ENCODE assay signal across 8 cellular contexts in genomic region chr11:67859513-67860156, GRCh38.
A peak's percentile ranks its signal among the peaks of the same experiment; 100 is the strongest.
DNase-seq lines count a peak whose midpoint lies in the region; ATAC-seq and TF ChIP-seq lines count a peak whose summit lies in the region.
"Not testable (repeated sequence)": the region's sequence is repeated elsewhere in the genome, so short reads cannot be mapped to it uniquely, and the experiment has no call there.

No MANE protein-coding gene starts in this region.

- H3K27ac Mint-ChIP-seq in CD4-positive, alpha-beta T cell; activated CD8-positive, alpha-beta T cell treated with anti-CD3 and anti-CD28 coated beads for 36 hours: not testable (repeated sequence)

- not testable (repeated sequence) for H3K27me3 Mint-ChIP-seq in CD4-positive, alpha-beta T cell; activated CD8-positive, alpha-beta T cell treated with anti-CD3 and anti-CD28 coated beads for 36 hours

- TF ChIP-seq POLR2A in prostate gland (IDR thresholded peaks at IDR 0.05): not testable (repeated sequence)

- not testable (repeated sequence) for H3K9me3 Mint-ChIP-seq in CD4-positive, alpha-beta T cell; activated CD8-positive, alpha-beta T cell treated with anti-CD3 and anti-CD28 coated beads for 36 hours

- not testable (repeated sequence) for H3K36me3 Mint-ChIP-seq in CD4-positive, alpha-beta T cell (ENCODE audit: low read depth); activated CD8-positive, alpha-beta T cell treated with anti-CD3 and anti-CD28 coated beads for 36 hours (ENCODE audit: low read depth)

- CTCF ChIA-PET in CD4-positive, alpha-beta T cell (lab: Charles Lee): interaction anchor here (1.7 kb wide), 1 partner anchor 96 kb away, joined by 5 read pairs; no protein-coding TSS in a partner anchor
- CTCF ChIA-PET in activated CD8-positive, alpha-beta T cell treated with anti-CD3 and anti-CD28 coated beads for 36 hours (lab: Charles Lee): interaction anchor here (1.7 kb wide), 1 partner anchor 96 kb away, joined by 4 read pairs; no protein-coding TSS in a partner anchor

- not testable (repeated sequence) for H3K4me1 Mint-ChIP-seq in CD4-positive, alpha-beta T cell (ENCODE audit: low read depth); activated CD8-positive, alpha-beta T cell treated with anti-CD3 and anti-CD28 coated beads for 36 hours (ENCODE audit: low read depth)

- not testable (repeated sequence) for H3K36me3 ChIP-seq in RWPE2 (ENCODE audit: low read depth); prostate gland

- intact Hi-C loops in CD4-positive, alpha-beta T cell (cut with DNase I, micrococcal nuclease): loop anchor here (2.0 to 10.0 kb wide), 2 partner anchors 95 kb away; no protein-coding TSS in a partner anchor
- intact Hi-C loops in activated CD8-positive, alpha-beta T cell treated with anti-CD3 and anti-CD28 coated beads for 36 hours (cut with micrococcal nuclease); prostate gland (cut with DNase I): not testable (repeated sequence)

- ATAC-seq in CD4-positive, alpha-beta T cell (ENCODE audit: poor library complexity); RWPE2 (ENCODE audit: low read depth); activated CD8-positive, alpha-beta T cell treated with anti-CD3 and anti-CD28 coated beads for 36 hours: not testable (repeated sequence)

- peak; percentile 50 for TF ChIP-seq CTCF in CD4-positive, alpha-beta T cell (IDR thresholded peaks at IDR 0.05)
- TF ChIP-seq CTCF in RWPE2 (IDR thresholded peaks at IDR 0.05; ENCODE audit: poor library complexity, severe bottlenecking) (peak; percentile 33), prostate gland (IDR thresholded peaks at IDR 0.05) (peak in 3 of 4 experiments; percentile 26 to 43 (median 37))
- TF ChIP-seq CTCF in activated CD8-positive, alpha-beta T cell treated with anti-CD3 and anti-CD28 coated beads for 36 hours (IDR thresholded peaks at IDR 0.05): peak; percentile 38
- not testable (repeated sequence) for TF ChIP-seq CTCF in fibroblast of villous mesenchyme (IDR thresholded peaks at IDR 0.05; ENCODE audit: insufficient read depth, low read depth, low read length)

- H3K27ac ChIP-seq in CD4-positive, alpha-beta T cell (ENCODE audit: low read depth, low read length); RWPE2 (ENCODE audit: poor library complexity, severe bottlenecking); prostate gland: not testable (repeated sequence)

- not testable (repeated sequence) for H3K4me3 ChIP-seq in Jurkat, Clone E6-1 (ENCODE audit: low read length); RWPE2 (ENCODE audit: severe bottlenecking); fibroblast of villous mesenchyme (ENCODE audit: low read depth, low read length); prostate gland

- 63% methylated on average over 5 of the region's 6 CpGs for WGBS in prostate gland

- not testable (repeated sequence) for H3K4me3 Mint-ChIP-seq in CD4-positive, alpha-beta T cell; activated CD8-positive, alpha-beta T cell treated with anti-CD3 and anti-CD28 coated beads for 36 hours

- H3K27me3 ChIP-seq in CD4-positive, alpha-beta T cell (ENCODE audit: control insufficient read depth, insufficient read depth, low read length); RWPE2 (ENCODE audit: insufficient read depth, poor library complexity, severe bottlenecking); prostate gland (replicated peaks; ENCODE audit: insufficient read depth): not testable (repeated sequence)

- H3K4me1 ChIP-seq in RWPE2 (ENCODE audit: insufficient read depth, poor library complexity, severe bottlenecking); prostate gland (replicated peaks): not testable (repeated sequence)

- H3K9me3 ChIP-seq in CD4-positive, alpha-beta T cell (ENCODE audit: control insufficient read depth, low read length); RWPE2 (ENCODE audit: severe bottlenecking); prostate gland: not testable (repeated sequence)

- peak; percentile 44 to 71 (median 60) for DNase-seq in CD4-positive, alpha-beta T cell
- DNase-seq in Jurkat, Clone E6-1 (ENCODE audit: low read depth, low spot score): peak; percentile 6
- DNase-seq in RWPE2 (ENCODE audit: low spot score); prostate gland (ENCODE audit: low spot score): not testable (repeated sequence)
- peak; percentile 63 for DNase-seq in activated CD8-positive, alpha-beta T cell treated with anti-CD3 and anti-CD28 coated beads for 36 hours
- peak; percentile 5 for DNase-seq in activated naive CD8-positive, alpha-beta T cell treated with anti-CD3 and anti-CD28 coated beads, Interleukin-2, amount 50 U/mL, for 16 hours (ENCODE audit: low read depth, low spot score)
- DNase-seq in fibroblast of villous mesenchyme (ENCODE audit: low read depth): peak; percentile 13
- peak; percentile 8 to 28 for DNase-seq in stimulated activated CD8-positive, alpha-beta memory T cell treated with anti-CD3 and anti-CD28 coated beads, Interleukin-2, amount 100 ng/mL, for 1 hour (ENCODE audit: low read depth in 2 of 2)

- POLR2A ChIA-PET in CD4-positive, alpha-beta T cell (lab: Charles Lee); activated CD8-positive, alpha-beta T cell treated with anti-CD3 and anti-CD28 coated beads for 36 hours (lab: Charles Lee): not testable (repeated sequence)
